In genomic region chr3:135967867-135968266, GRCh38 we compare ENCODE assay signal across 16 cellular contexts. TPM values are rescaled to one million over a fixed set of nuclear protein-coding genes. Genes with fewer than 3 reads are reported as not detected.
A peak's percentile ranks its signal among the peaks of the same experiment; 100 is the strongest.
DNase-seq lines count a peak whose midpoint lies in the region; ATAC-seq and TF ChIP-seq lines count a peak whose summit lies in the region.
"Had no signal": no experiment of that assay in that cellular context is flagged by ENCODE, and none has a peak within 500 bp of the region (broad histone marks: within the 10 kb centered on the region; RNA-seq: fewer than 3 reads in every experiment).

No MANE protein-coding gene starts in this region.

- no peak overlapping the region for H3K27ac ChIP-seq in HUES64 (ENCODE audit: low read depth, low read length)
- H3K27ac ChIP-seq in neural progenitor cell: no peak overlapping the region
- H3K27ac ChIP-seq: lower lobe of right lung, parathyroid adenoma had no signal

- WGBS in HUES64: 86% methylated on average over 4 of the region's 4 CpGs

- TF ChIP-seq CTCF in AG09309 (IDR thresholded peaks at IDR 0.05; ENCODE audit: control insufficient read depth, insufficient read depth, low read depth, low read length, missing control alignments) (no peak), fibroblast of mammary gland (conservative IDR thresholded peaks at IDR 0.05; ENCODE audit: control insufficient read depth, insufficient read depth, low read depth, low read length) (no peak), neural progenitor cell (IDR thresholded peaks at IDR 0.05) (no peak)

- peak overlapping the region; percentile 91 for H3K4me3 Mint-ChIP-seq in neural progenitor cell
- H3K4me3 Mint-ChIP-seq: activated CD4-positive, alpha-beta T cell treated with anti-CD3 and anti-CD28 coated beads, Interleukin-2, amount 10 ng/mL, durations not matched to agents 24 days and 14 days had no signal

- H3K27me3 ChIP-seq in HUES64 (ENCODE audit: insufficient read depth, low read length) (no peaks in the 10 kb centered on the region), neural progenitor cell (no peaks in the 10 kb centered on the region)

- no peaks in the 10 kb centered on the region for H3K27me3 Mint-ChIP-seq in neural progenitor cell (ENCODE audit: insufficient read depth, low read depth)

- peaks cover 23% of the 10 kb centered on the region for H3K4me1 Mint-ChIP-seq in neural progenitor cell

- peak overlapping the region; percentile 97 for H3K4me2 ChIP-seq in neural progenitor cell

- H4K20me1 ChIP-seq in neural progenitor cell (ENCODE audit: low read depth): peaks cover 15% of the 10 kb centered on the region

- H3K36me3 ChIP-seq in HUES64 (ENCODE audit: insufficient read depth, low read length) (no peaks in the 10 kb centered on the region), neural progenitor cell (no peaks in the 10 kb centered on the region)
- H3K36me3 ChIP-seq: lower lobe of right lung had no signal

- H2AFZ ChIP-seq in neural progenitor cell (replicated peaks): no peak overlapping the region
- H2AFZ ChIP-seq: parathyroid adenoma had no signal

- H3K36me3 Mint-ChIP-seq in neural progenitor cell: peaks cover 10% of the 10 kb centered on the region

- H3K79me2 ChIP-seq in neural progenitor cell (ENCODE audit: low read depth): peaks cover 65% of the 10 kb centered on the region

- no peak for ATAC-seq in GM18861 (IDR thresholded peaks at IDR 0.05; ENCODE audit: unreplicated experiment)
- no peak for ATAC-seq in GM19463 (IDR thresholded peaks at IDR 0.05; ENCODE audit: unreplicated experiment)
- ATAC-seq: K562 had no signal

- H3K9me3 ChIP-seq in HUES64 (ENCODE audit: insufficient read depth, low read depth, low read length) (no peaks in the 10 kb centered on the region), neural progenitor cell (ENCODE audit: low read depth) (no peaks in the 10 kb centered on the region)
- H3K9me3 ChIP-seq: lower lobe of right lung had no signal

- no peak overlapping the region for H3K27ac Mint-ChIP-seq in neural progenitor cell
- H3K27ac Mint-ChIP-seq: activated CD4-positive, alpha-beta T cell treated with anti-CD3 and anti-CD28 coated beads, Interleukin-2, amount 10 ng/mL, durations not matched to agents 24 days and 14 days had no signal

- H3K4me3 ChIP-seq in AG09309 (ENCODE audit: control insufficient read depth, low read depth, low read length) (peak overlapping the region; percentile 11; the same call in 1 of the 2 replicates), HUES64 (ENCODE audit: low read length) (peak overlapping the region; percentile 76), fibroblast of mammary gland (ENCODE audit: control insufficient read depth, low read depth, low read length) (peak overlapping the region; percentile 67), neural progenitor cell (peak overlapping the region; percentile 86)
- H3K4me3 ChIP-seq: K562 had no signal

- peaks cover 30% of the 10 kb centered on the region for H3F3A ChIP-seq in neural progenitor cell (ENCODE audit: low read depth)

- H3K4me1 ChIP-seq in HUES64 (ENCODE audit: insufficient read depth, low read length) (peaks cover 32% of the 10 kb centered on the region), neural progenitor cell (peaks cover 17% of the 10 kb centered on the region)

- H3K9ac ChIP-seq in HUES64 (ENCODE audit: low read depth, low read length) (no peak overlapping the region), neural progenitor cell (peak overlapping the region; percentile 74)
- H3K9ac ChIP-seq: parathyroid adenoma had no signal

- DNase-seq in AG09309 (ENCODE audit: low read depth) (no peak), fibroblast of mammary gland (ENCODE audit: low read depth) (no peak), neural progenitor cell (ENCODE audit: low spot score) (no peak), NCI-H187 (lab: John Stamatoyannopoulos, UW) (no peak)
- no peak for DNase-seq in activated CD8-positive, alpha-beta memory T cell treated with anti-CD3 and anti-CD28 coated beads, Interleukin-2, amount 50 U/mL, for 48 hours
- DNase-seq: activated CD4-positive, alpha-beta T cell treated with anti-CD3 and anti-CD28 coated beads, Interleukin-2, amount 10 ng/mL, durations not matched to agents 24 days and 14 days; effector CD8-positive, alpha-beta T cell; EL; lower lobe of right lung; stimulated activated CD4-positive, alpha-beta T cell treated with anti-CD3 and anti-CD28 coated beads, Interleukin-2, amount 100 ng/mL, for 48 hours had no signal

- peaks cover 9% of the 10 kb centered on the region for H3K9me3 Mint-ChIP-seq in neural progenitor cell

RNA-seq across cellular contexts. Expression of gene PPP2R3A, which starts 2.3 kb away (rescaled TPM):
- polyA plus RNA-seq in HUES64 (2013, experiment 1 of 2): 10.5 TPM
- 13.3 TPM for polyA plus RNA-seq in HUES64 (2013, experiment 2 of 2)
- 24.1 and 41.5 TPM in 2 replicates for total RNA-seq in neural progenitor cell (ENCODE audit: low replicate concordance)
- total RNA-seq: T-helper 2 cell treated with Interferon-gamma antibody and Interleukin-4, amounts not matched to agents 100 ng/mL and 5 ng/mL, for 36 hours had no signal

Comparison
In these comparisons a context has a peak if more than half of its experiments do, and no peak if none do; other contexts are left out.
1. H3K4me3 ChIP-seq: peak in every context shown above with its lines; median percentile 86 in neural progenitor cell; 76 in HUES64; 67 in fibroblast of mammary gland; 11 in AG09309.